In the genomic region with DNA sequence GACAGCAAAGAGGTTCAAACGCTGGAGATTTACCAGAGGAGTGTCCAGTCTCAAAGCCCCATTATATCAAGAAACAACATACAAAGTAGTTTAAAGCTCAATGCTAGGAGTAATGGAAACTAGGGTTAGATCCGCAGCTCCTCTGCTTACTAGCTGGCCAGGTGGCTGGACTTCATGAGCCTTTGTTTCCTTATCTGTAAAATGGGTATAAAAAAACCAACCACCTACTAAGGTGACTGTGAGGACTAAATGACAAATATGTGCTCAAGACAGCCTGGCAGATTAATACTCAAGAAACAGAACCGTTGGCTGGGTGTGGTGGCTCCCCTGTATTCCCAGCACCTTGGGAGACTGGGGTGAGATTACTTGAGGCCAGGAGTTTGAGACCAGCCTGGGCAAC, we compare ENCODE assay signal across 19 cellular contexts. TPM values are rescaled to one million over a fixed set of nuclear protein-coding genes. Genes with fewer than 3 reads are reported as not detected.
DNase-seq lines count a peak whose midpoint lies in the region; ATAC-seq, FAIRE-seq and TF ChIP-seq lines count a peak whose summit lies in the region.
"Had no signal": no experiment of that assay in that cellular context is flagged by ENCODE, and none has a peak within 500 bp of the region (broad histone marks: within the 10 kb centered on the region; RNA-seq: fewer than 3 reads in every experiment).

No MANE protein-coding gene starts in this region.

- no peaks in the 10 kb centered on the region for H3K9me3 ChIP-seq in OCI-LY1 (ENCODE audit: low read length)
- no peaks in the 10 kb centered on the region for H3K9me3 ChIP-seq in K562 (replicated peaks; ENCODE audit: control insufficient read depth, insufficient read depth, low read depth, low read length)
- H3K9me3 ChIP-seq in mesenchymal stem cell (ENCODE audit: control insufficient read depth, low read length), result no peaks in the 10 kb centered on the region
- H3K9me3 ChIP-seq in gastrocnemius medialis, result no peaks in the 10 kb centered on the region
- H3K9me3 ChIP-seq: BLaER1 treated with 17β-estradiol and CSF1 and Interleukin-3, amounts not matched to agents 10 nM and 100 nM; Caco-2 had no signal

- no peaks in the 10 kb centered on the region for H4K20me1 ChIP-seq in OCI-LY1 (ENCODE audit: insufficient read depth, low read length)
- H4K20me1 ChIP-seq in K562 (replicated peaks; ENCODE audit: control insufficient read depth, insufficient read depth, low read length), result no peaks in the 10 kb centered on the region

- no peak overlapping the region for H3K14ac ChIP-seq in mesenchymal stem cell (ENCODE audit: low read length in 2 of 2)

- no peak for FAIRE-seq in K562 (lab: Jason Lieb, UNC)
- no peak for FAIRE-seq in GM19239 (lab: Jason Lieb, UNC)
- FAIRE-seq: GM12878 had no signal

- intact Hi-C loops in K562 (cut with micrococcal nuclease), result no loop called here
- intact Hi-C loops in gastrocnemius medialis (cut with DNase I; ENCODE audit: low total_unique reads), result no loop called here

- no peaks in the 10 kb centered on the region for H3K9me1 ChIP-seq in K562 (ENCODE audit: control insufficient read depth, insufficient read depth, low read length)

- no peak overlapping the region for H3K4me3 ChIP-seq in OCI-LY1 (ENCODE audit: low read depth, low read length, poor library complexity, severe bottlenecking)
- H3K4me3 ChIP-seq in K562, result no peak overlapping the region
- H3K4me3 ChIP-seq in mesenchymal stem cell (ENCODE audit: insufficient read depth in 1 of 2, low read depth in 1 of 2, low read length in 2 of 2), result no peak overlapping the region
- H3K4me3 ChIP-seq in gastrocnemius medialis, result no peak overlapping the region
- H3K4me3 ChIP-seq: BLaER1 treated with 17β-estradiol and CSF1 and Interleukin-3, amounts not matched to agents 10 nM and 100 nM; GM12878 had no signal

- no peak overlapping the region for H3K23ac ChIP-seq in mesenchymal stem cell (ENCODE audit: low read length in 2 of 2)

- H3K79me2 ChIP-seq in OCI-LY1 (ENCODE audit: insufficient read depth, low read length), result no peaks in the 10 kb centered on the region
- H3K79me2 ChIP-seq in K562 (ENCODE audit: control insufficient read depth, insufficient read depth, low read length), result no peaks in the 10 kb centered on the region

- no peak overlapping the region for H2BK12ac ChIP-seq in mesenchymal stem cell (ENCODE audit: low read length in 2 of 2)

- no peak for TF ChIP-seq RAD21 in K562 (CRISPR knock-in tag; conservative IDR thresholded peaks at IDR 0.05 in 1 of 2, IDR thresholded peaks at IDR 0.05 in 1 of 2)

- no TSS peak for BruUV-seq in K562 (replicated peaks; lab: Mats Ljungman, UMichigan)

- in situ Hi-C loops in K562 (cut with MboI) (no loop called here), gastrocnemius medialis (cut with MboI; ENCODE audit: low sequenced_read_pairs in 4 of 4) (no loop called here)

- no peak overlapping the region for H4K8ac ChIP-seq in mesenchymal stem cell (ENCODE audit: low read length)

- no peak overlapping the region for H3K9ac ChIP-seq in OCI-LY1 (ENCODE audit: low read length)
- H3K9ac ChIP-seq in K562 (ENCODE audit: insufficient read depth in 1 of 2, low read depth in 2 of 2, low read length in 2 of 2), result no peak overlapping the region
- H3K9ac ChIP-seq in mesenchymal stem cell (ENCODE audit: low read length), result no peak overlapping the region
- H3K9ac ChIP-seq: BLaER1 treated with 17β-estradiol and CSF1 and Interleukin-3, amounts not matched to agents 10 nM and 100 nM had no signal

- H3K4me1 ChIP-seq in OCI-LY1 (ENCODE audit: insufficient read depth, low read length, severe bottlenecking) (peaks cover 72% of the 10 kb centered on the region), K562 (replicated peaks in 1 of 2; ENCODE audit: control insufficient read depth in 2 of 2, insufficient read depth in 2 of 2, low read length in 2 of 2) (peaks cover 4 to 11% of the 10 kb centered on the region in 2 experiments; a peak in 4 of 5 replicates), mesenchymal stem cell (ENCODE audit: control insufficient read depth, insufficient read depth, low read depth, low read length) (peaks cover 14% of the 10 kb centered on the region), gastrocnemius medialis (peaks cover 40 to 56% of the 10 kb centered on the region in 2 donors)

- POLR2A ChIA-PET in K562 (lab: Yijun Ruan, JAX), result no interaction called here

- no peaks in the 10 kb centered on the region for H3K9me2 ChIP-seq in OCI-LY1 (ENCODE audit: low read depth, low read length)

- H3K4me2 ChIP-seq in OCI-LY1 (ENCODE audit: low read length) (no peak overlapping the region), K562 (ENCODE audit: insufficient read depth, low read length) (no peak overlapping the region), mesenchymal stem cell (ENCODE audit: low read length, poor library complexity, severe bottlenecking) (no peak overlapping the region)
- H3K4me2 ChIP-seq: BLaER1 treated with 17β-estradiol and CSF1 and Interleukin-3, amounts not matched to agents 10 nM and 100 nM had no signal

- no peaks in the 10 kb centered on the region for H3K79me1 ChIP-seq in mesenchymal stem cell (replicated peaks; ENCODE audit: low read length, poor library complexity, severe bottlenecking)

- 41% methylated on average over 3 of the region's 3 CpGs for WGBS in K562 (ENCODE audit: insufficient coverage, low coverage, missing lambda C conversion rate)
- 97% methylated on average over 2 of the region's 3 CpGs for WGBS in mesenchymal stem cell

- no peak overlapping the region for H2AFZ ChIP-seq in OCI-LY1 (ENCODE audit: low read length)
- H2AFZ ChIP-seq in K562 (ENCODE audit: low read depth, low read length), result no peak overlapping the region
- H2AFZ ChIP-seq in mesenchymal stem cell (ENCODE audit: low read depth, low read length), result no peak overlapping the region

- no peak for DNase-seq in K562 (ENCODE audit: extremely low read depth in 1 of 4, low spot score in 3 of 4)
- no peak for DNase-seq in mesenchymal stem cell
- no peak for DNase-seq in gastrocnemius medialis
- no peak for DNase-seq in DMS 273 (lab: John Stamatoyannopoulos, UW; ENCODE audit: unreplicated experiment)
- no peak for DNase-seq in GM19239 (ENCODE audit: insufficient read length, low spot score)
- no peak for DNase-seq in AG20443 (ENCODE audit: low spot score)
- DNase-seq: Caco-2; CD4-positive, alpha-beta memory T cell; DND-41; HFFc6; KG1; NCI-H1092; NCI-H1436; NCI-H187 treated with DMSO at 0.1 percent for 48 hours; NCI-H2107 had no signal

- no peaks in the 10 kb centered on the region for H3K36me3 ChIP-seq in OCI-LY1 (ENCODE audit: insufficient read depth, low read length)
- H3K36me3 ChIP-seq in K562 (ENCODE audit: control insufficient read depth, insufficient read depth, low read length), result no peaks in the 10 kb centered on the region
- no peaks in the 10 kb centered on the region for H3K36me3 ChIP-seq in mesenchymal stem cell (ENCODE audit: control insufficient read depth in 1 of 2, insufficient read depth in 2 of 2, low read depth in 1 of 2, low read length in 2 of 2)
- H3K36me3 ChIP-seq in gastrocnemius medialis, result no peaks in the 10 kb centered on the region
- H3K36me3 ChIP-seq: BLaER1 treated with 17β-estradiol and CSF1 and Interleukin-3, amounts not matched to agents 10 nM and 100 nM had no signal

- no peak overlapping the region for H3K4ac ChIP-seq in mesenchymal stem cell (ENCODE audit: low read depth in 1 of 2, low read length in 2 of 2)

- ATAC-seq in K562 (no peak), gastrocnemius medialis (no peak)
- ATAC-seq: GM12878 had no signal

- H3K18ac ChIP-seq in mesenchymal stem cell (ENCODE audit: low read depth in 1 of 2, low read length in 2 of 2), result no peak overlapping the region

- peak overlapping the region; percentile 36 for H2BK5ac ChIP-seq in mesenchymal stem cell (ENCODE audit: low read depth, low read length, poor library complexity, severe bottlenecking)

- CTCF ChIA-PET in K562 (lab: Yijun Ruan, JAX; ENCODE audit: low intra/inter-chr PET ratio), result interaction anchor here (0.7 kb wide), 1 partner anchor 35 kb away, joined by 3 read pairs; no protein-coding TSS in a partner anchor

- H3K27ac ChIP-seq in OCI-LY1 (ENCODE audit: low read depth, low read length, poor library complexity, severe bottlenecking) (peak overlapping the region; percentile 58), K562 (ENCODE audit: extremely low read depth, low read depth, low read length) (no peak overlapping the region), mesenchymal stem cell (ENCODE audit: low read length, poor library complexity, severe bottlenecking) (peak overlapping the region; percentile 56), gastrocnemius medialis (peak overlapping the region; percentile 83 to 91 (median 85))
- H3K27ac ChIP-seq: BLaER1 treated with 17β-estradiol and CSF1 and Interleukin-3, amounts not matched to agents 10 nM and 100 nM; RWPE1 had no signal

- peak overlapping the region; percentile 88 for H2AK5ac ChIP-seq in mesenchymal stem cell (ENCODE audit: low read length, severe bottlenecking)

- H2BK120ac ChIP-seq in mesenchymal stem cell (ENCODE audit: low read depth, low read length), result no peak overlapping the region

- no peak overlapping the region for H2BK15ac ChIP-seq in mesenchymal stem cell (ENCODE audit: low read depth, poor library complexity, severe bottlenecking)

- no peak for TF ChIP-seq POLR2A in K562 (conservative IDR thresholded peaks at IDR 0.05)
- TF ChIP-seq POLR2A in gastrocnemius medialis (IDR thresholded peaks at IDR 0.05), result no peak

- TF ChIP-seq EP300 in K562 (IDR thresholded peaks at IDR 0.05; ENCODE audit: low read length), result no peak

- H3F3A ChIP-seq in OCI-LY1 (ENCODE audit: insufficient read depth, low read length), result no peaks in the 10 kb centered on the region

- no peaks in the 10 kb centered on the region for H3K27me3 ChIP-seq in OCI-LY1 (ENCODE audit: insufficient read depth, low read length)
- H3K27me3 ChIP-seq in K562 (ENCODE audit: control insufficient read depth in 2 of 2, insufficient read depth in 2 of 2, low read length in 2 of 2), result no peaks in the 10 kb centered on the region
- H3K27me3 ChIP-seq in mesenchymal stem cell (ENCODE audit: control insufficient read depth in 1 of 2, insufficient read depth in 1 of 2, low read length in 2 of 2), result peaks cover 13 to 41% of the 10 kb centered on the region in 2 experiments
- no peaks in the 10 kb centered on the region for H3K27me3 ChIP-seq in gastrocnemius medialis

- no peak overlapping the region for H4K91ac ChIP-seq in mesenchymal stem cell (ENCODE audit: low read length)

- TF ChIP-seq CTCF in OCI-LY1 (IDR thresholded peaks at IDR 0.05; ENCODE audit: low read length), result no peak
- no peak for TF ChIP-seq CTCF in K562 (IDR thresholded peaks at IDR 0.05 in 2 of 3, conservative IDR thresholded peaks at IDR 0.05 in 1 of 3; ENCODE audit: insufficient read depth in 2 of 3, low read depth in 1 of 3, low read length in 3 of 3)
- TF ChIP-seq CTCF in gastrocnemius medialis (IDR thresholded peaks at IDR 0.05 in 4 of 5, conservative IDR thresholded peaks at IDR 0.05 in 1 of 5), result no peak

RNA-seq across cellular contexts. Expression of a gene that starts 5.8 kb away (rescaled TPM):
- 20.1 and 23.9 TPM in 2 replicates for total RNA-seq in K562 (2011; cell fraction: chromatin; rRNA removed; ENCODE audit: low replicate concordance)
- 9.9 and 13.2 TPM in 2 replicates for total RNA-seq in K562 (2011; cell fraction: nucleolus; rRNA removed)
- total RNA-seq in K562 (2011; cell fraction: nucleoplasm; rRNA removed), result 17.7 and 34.0 TPM in 2 replicates
- total RNA-seq in K562 (2014; rRNA removed) (2.7 and 3.0 TPM in 2 replicates), K562 (2014; rRNA removed; fragmentation: Illumina TruSeq; extraction: Trizol) (3.2 TPM in 2 replicates), K562 (2015; rRNA removed; fragmentation: Illumina TruSeq; extraction: Trizol) (3.2 and 3.4 TPM in 2 replicates), K562 (2021) (4.6 and 5.7 TPM in 2 replicates), gastrocnemius medialis (10 to 100 TPM in 2 of 4 donors, 1 to 10 TPM in 2; 7.4 to 18.4 (median 10.2) TPM)
- polyA plus RNA-seq in K562 (2011; rRNA removed) (2.6 and 3.1 TPM in 2 replicates), K562 (2014; fragmentation: Illumina TruSeq; extraction: Trizol) (4.6 and 4.8 TPM in 2 replicates), K562 (2014; fragmentation: Nextera tagmentation; extraction: Ambion mirVana) (under 1 TPM; 0.63 to 0.68 TPM), K562 (2014; rRNA removed) (3.7 and 4.7 TPM in 2 replicates)
- 1.3 and 1.9 TPM in 2 replicates for polyA plus RNA-seq in K562 (2011; cell fraction: cytosol; rRNA removed)
- 9.8 and 13.1 TPM in 2 replicates for polyA plus RNA-seq in K562 (2011; cell fraction: nucleus; rRNA removed)
- polyA plus RNA-seq in K562 (2012), result 2.8 and 4.2 TPM in 2 replicates
- 3.5 and 4.8 TPM in 2 replicates for polyA minus RNA-seq in K562 (2011; rRNA and poly(A)+ RNA removed)
- polyA minus RNA-seq in K562 (2011; cell fraction: cytosol; rRNA and poly(A)+ RNA removed), result 2.2 and 3.1 TPM in 2 replicates
- polyA minus RNA-seq in K562 (2011; cell fraction: nucleus; rRNA and poly(A)+ RNA removed), result 6.5 and 9.7 TPM in 2 replicates
- 0.68 TPM for polyA plus RNA-seq in mesenchymal stem cell (2013, experiment 1 of 2)
- polyA plus RNA-seq in mesenchymal stem cell (2013, experiment 2 of 2), result 0.55 TPM
- total RNA-seq: CD4-positive, alpha-beta memory T cell; HFFc6 had no signal
